11 cellular contexts compared by ENCODE assay signal in the genomic region with DNA sequence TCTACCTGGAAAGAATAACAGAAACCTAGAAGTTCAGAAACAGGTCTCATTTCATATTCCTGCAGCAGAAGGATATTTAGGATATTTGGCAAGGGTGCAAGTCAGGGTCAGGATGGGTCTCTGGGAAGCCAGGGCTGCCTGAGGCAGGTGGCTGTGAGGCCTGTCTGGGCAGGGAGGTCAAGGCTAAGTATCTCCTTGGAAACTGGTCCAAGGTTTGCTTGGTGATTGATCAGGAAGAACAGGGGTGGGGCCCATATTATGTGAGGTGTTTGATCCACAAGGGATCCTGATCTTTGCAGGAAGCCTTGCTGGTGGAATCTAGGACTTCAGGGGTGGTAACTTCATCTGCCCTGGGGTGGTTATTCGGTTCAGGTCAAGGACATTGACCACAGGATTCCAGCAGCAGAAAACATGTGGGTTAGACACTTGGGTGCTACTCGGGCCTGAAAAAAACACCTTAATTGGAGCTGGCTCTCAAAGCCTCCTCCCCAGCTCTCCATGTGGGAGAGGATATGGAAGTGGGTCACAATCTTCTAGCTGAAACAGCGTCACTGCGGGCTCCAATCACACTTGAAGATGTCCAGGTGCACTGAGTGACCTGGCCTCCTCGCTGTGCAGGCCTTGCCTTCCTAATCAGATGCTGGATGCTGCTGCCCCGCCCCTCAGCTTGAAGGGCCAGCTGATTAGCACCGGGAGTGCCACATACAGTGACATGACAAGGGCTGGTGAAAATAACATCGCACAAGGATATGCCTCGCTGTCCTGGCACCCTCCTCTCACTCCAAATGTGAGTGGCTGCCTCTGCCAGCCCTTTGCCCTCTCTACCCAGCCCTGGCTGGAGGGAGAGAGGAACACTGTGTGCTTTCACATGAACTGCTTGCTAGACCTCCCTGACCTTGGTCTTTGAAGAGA. TPM values are rescaled to one million over a fixed set of nuclear protein-coding genes. Genes with fewer than 3 reads are reported as not detected.
DNase-seq lines count a peak whose midpoint lies in the region; ATAC-seq, FAIRE-seq and TF ChIP-seq lines count a peak whose summit lies in the region.
"Had no signal": no experiment of that assay in that cellular context is flagged by ENCODE, and none has a peak within 500 bp of the region (broad histone marks: within the 10 kb centered on the region; RNA-seq: fewer than 3 reads in every experiment).

No MANE protein-coding gene starts in this region.

- TF ChIP-seq CTCF in K562 (IDR thresholded peaks at IDR 0.05 in 2 of 3, conservative IDR thresholded peaks at IDR 0.05 in 1 of 3; ENCODE audit: insufficient read depth in 2 of 3, low read depth in 1 of 3, low read length in 3 of 3) (no peak), keratinocyte (optimal IDR thresholded peaks at IDR 0.05 in 1 of 3, IDR thresholded peaks at IDR 0.05 in 1 of 3, conservative IDR thresholded peaks at IDR 0.05 in 1 of 3; ENCODE audit: extremely low read depth in 1 of 3, insufficient read depth in 2 of 3, low read length in 3 of 3) (no peak), sigmoid colon (IDR thresholded peaks at IDR 0.05) (no peak)

- peaks cover 7% of the 10 kb centered on the region; the same call in 1 of the 2 replicates for H4K20me1 ChIP-seq in K562 (replicated peaks; ENCODE audit: control insufficient read depth, insufficient read depth, low read length)
- H4K20me1 ChIP-seq in keratinocyte (ENCODE audit: control insufficient read depth, extremely low read depth, insufficient read depth, low read length) = no peaks in the 10 kb centered on the region

- peaks cover 19 to 28% of the 10 kb centered on the region in 2 experiments; a peak in 4 of 5 replicates for H3K4me1 ChIP-seq in K562 (replicated peaks in 1 of 2; ENCODE audit: control insufficient read depth in 2 of 2, insufficient read depth in 2 of 2, low read length in 2 of 2)
- peaks cover 47% of the 10 kb centered on the region for H3K4me1 ChIP-seq in keratinocyte (ENCODE audit: control insufficient read depth, extremely low read depth, insufficient read depth, low read length)
- peaks cover 0 to 9% (median 8%) of the 10 kb centered on the region in 4 donors for H3K4me1 ChIP-seq in sigmoid colon

- peaks cover 3% of the 10 kb centered on the region for H3K9me1 ChIP-seq in K562 (ENCODE audit: control insufficient read depth, insufficient read depth, low read length)
- no peaks in the 10 kb centered on the region for H3K9me1 ChIP-seq in keratinocyte (ENCODE audit: control insufficient read depth, extremely low read depth, insufficient read depth, low read length)

- TF ChIP-seq RAD21 in K562 (CRISPR knock-in tag; conservative IDR thresholded peaks at IDR 0.05 in 1 of 2, IDR thresholded peaks at IDR 0.05 in 1 of 2) = no peak

- in situ Hi-C loops in G401 (cut with HindIII; ENCODE audit: low sequenced_read_pairs) = no loop called here
- in situ Hi-C loops in K562 (cut with MboI) = no loop called here

- H3K79me2 ChIP-seq in K562 (ENCODE audit: control insufficient read depth, insufficient read depth, low read length) (0 out of 3 replicates have a peak, but pooled peaks cover 2% of the 10 kb centered on the region), keratinocyte (ENCODE audit: control insufficient read depth, insufficient read depth, low read length) (peaks cover 47% of the 10 kb centered on the region)

- BruUV-seq in K562 (replicated peaks; lab: Mats Ljungman, UMichigan) = no TSS peak

- H3K27ac ChIP-seq in K562 (ENCODE audit: extremely low read depth, low read depth, low read length) (no peak overlapping the region), keratinocyte (ENCODE audit: control insufficient read depth, insufficient read depth, low read length) (no peak overlapping the region), sigmoid colon (peak overlapping the region in 3 of 4 donors; percentile 1 to 39 (median 19))

- TF ChIP-seq POLR2A in K562 (conservative IDR thresholded peaks at IDR 0.05) (no peak), sigmoid colon (IDR thresholded peaks at IDR 0.05) (no peak)

- POLR2A ChIA-PET in K562 (lab: Yijun Ruan, JAX) = interaction anchor here (0.6 to 2.0 kb wide), 13 partner anchors 9 to 1034 kb away, joined by 3 to 6 read pairs (median 3); partner anchors contain the start of gene CTNNBIP1

- FAIRE-seq in K562 (lab: Jason Lieb, UNC) (peak; percentile 57), keratinocyte (lab: Jason Lieb, UNC) (peak; percentile 69)

- peak; percentile 90 for DNase-seq in G401 (ENCODE audit: low spot score)
- peak in 3 of 4 experiments; percentile 48 to 71 (median 53) for DNase-seq in K562 (ENCODE audit: extremely low read depth in 1 of 4, low spot score in 3 of 4)
- no peak for DNase-seq in keratinocyte (ENCODE audit: low read depth, low spot score)
- no peak for DNase-seq in sigmoid colon
- no peak for DNase-seq in NCI-H2081 treated with DMSO at 0.1 percent for 48 hours (lab: John Stamatoyannopoulos, UW)
- no peak for DNase-seq in DMS153 (lab: John Stamatoyannopoulos, UW)
- DNase-seq: activated CD8-positive, alpha-beta memory T cell treated with anti-CD3 and anti-CD28 coated beads, Interleukin-2, amount 50 U/mL, for 48 hours; CD4-positive, alpha-beta memory T cell; occipital lobe had no signal

- ATAC-seq in K562 = peak; percentile 90
- no peak for ATAC-seq in GM18870 (IDR thresholded peaks at IDR 0.05; ENCODE audit: unreplicated experiment)
- ATAC-seq in GM19455 (IDR thresholded peaks at IDR 0.05; ENCODE audit: unreplicated experiment) = no peak

- TF ChIP-seq EP300 in K562 (IDR thresholded peaks at IDR 0.05; ENCODE audit: low read length) (no peak), sigmoid colon (IDR thresholded peaks at IDR 0.05) (no peak)

- H3K27me3 ChIP-seq in K562 (ENCODE audit: control insufficient read depth in 2 of 2, insufficient read depth in 2 of 2, low read length in 2 of 2) (no peaks in the 10 kb centered on the region), keratinocyte (ENCODE audit: control insufficient read depth, extremely low read depth, insufficient read depth, low read length) (no peaks in the 10 kb centered on the region), sigmoid colon (no peaks in the 10 kb centered on the region)

- H3K4me2 ChIP-seq in K562 (ENCODE audit: insufficient read depth, low read length) (peak overlapping the region; percentile 17; the same call in 1 of the 2 replicates), keratinocyte (ENCODE audit: control insufficient read depth, extremely low read depth, insufficient read depth, low read depth, low read length) (peak overlapping the region; percentile 38)

- intact Hi-C loops in K562 (cut with micrococcal nuclease) (no loop called here), sigmoid colon (cut with DNase I) (no loop called here)

- H3K9me3 ChIP-seq in K562 (replicated peaks; ENCODE audit: control insufficient read depth, insufficient read depth, low read depth, low read length) = no peaks in the 10 kb centered on the region
- H3K9me3 ChIP-seq in keratinocyte (ENCODE audit: control insufficient read depth, low read depth, low read length) = no peaks in the 10 kb centered on the region
- H3K9me3 ChIP-seq in sigmoid colon = no peaks in the 10 kb centered on the region

- H3K9ac ChIP-seq in K562 (ENCODE audit: insufficient read depth in 1 of 2, low read depth in 2 of 2, low read length in 2 of 2) (peak overlapping the region in 1 of 2 experiments; percentile 65; a peak in 2 of 4 replicates), keratinocyte (ENCODE audit: control insufficient read depth, extremely low read depth, insufficient read depth, low read length) (no peak overlapping the region)

- H3K4me3 ChIP-seq in K562 (no peak overlapping the region), keratinocyte (ENCODE audit: control insufficient read depth in 2 of 3, extremely low read depth in 1 of 3, insufficient read depth in 2 of 3, low read depth in 1 of 3, low read length in 3 of 3) (no peak overlapping the region), sigmoid colon (no peak overlapping the region)

- WGBS in K562 (ENCODE audit: insufficient coverage, low coverage, missing lambda C conversion rate) = 14% methylated on average over 9 of the region's 9 CpGs
- 46 to 78% methylated on average over 9 of the region's 9 CpGs for WGBS in sigmoid colon, 2 donors

- CTCF ChIA-PET in K562 (lab: Yijun Ruan, JAX; ENCODE audit: low intra/inter-chr PET ratio) = no interaction called here

- dilution Hi-C loops in keratinocyte (cut with MboI; ENCODE audit: extremely low pct_ligation_motif_present, low sequenced_read_pairs) = no loop called here

- H2AFZ ChIP-seq in K562 (ENCODE audit: low read depth, low read length) = no peak overlapping the region
- no peak overlapping the region for H2AFZ ChIP-seq in keratinocyte (ENCODE audit: control insufficient read depth, low read length)

- H3K36me3 ChIP-seq in K562 (ENCODE audit: control insufficient read depth, insufficient read depth, low read length) (no peaks in the 10 kb centered on the region), keratinocyte (ENCODE audit: control insufficient read depth in 2 of 2, extremely low read depth in 1 of 2, insufficient read depth in 2 of 2, low read length in 2 of 2) (no peaks in the 10 kb centered on the region), sigmoid colon (no peaks in the 10 kb centered on the region)

RNA-seq across cellular contexts. Expression of gene CTNNBIP1, which starts 8.7 kb away (rescaled TPM):
- 346 and 526 TPM in 2 replicates for total RNA-seq in G401 (2014; rRNA removed; shearing (Covaris generic))
- total RNA-seq in K562 (2011; cell fraction: chromatin; rRNA removed; ENCODE audit: low replicate concordance) = 6.8 and 10.7 TPM in 2 replicates
- total RNA-seq in K562 (2011; cell fraction: nucleolus; rRNA removed) = 8.0 and 8.3 TPM in 2 replicates
- total RNA-seq in K562 (2011; cell fraction: nucleoplasm; rRNA removed) = 7.6 and 7.8 TPM in 2 replicates
- 27.6 and 30.0 TPM in 2 replicates for total RNA-seq in K562 (2014; rRNA removed)
- 6.9 and 11.5 TPM in 2 replicates for total RNA-seq in K562 (2014; rRNA removed; fragmentation: Illumina TruSeq; extraction: Trizol)
- total RNA-seq in K562 (2015; rRNA removed; fragmentation: Illumina TruSeq; extraction: Trizol) = 12.3 and 14.7 TPM in 2 replicates
- 26.3 and 27.1 TPM in 2 replicates for total RNA-seq in K562 (2021)
- 29.2 and 37.0 TPM in 2 replicates for polyA plus RNA-seq in K562 (2011; rRNA removed)
- polyA plus RNA-seq in K562 (2011; cell fraction: cytosol; rRNA removed) = 30.0 and 36.2 TPM in 2 replicates
- 12.6 and 16.6 TPM in 2 replicates for polyA plus RNA-seq in K562 (2011; cell fraction: nucleus; rRNA removed)
- polyA plus RNA-seq in K562 (2012) = 24.1 and 49.0 TPM in 2 replicates
- polyA plus RNA-seq in K562 (2014; fragmentation: Illumina TruSeq; extraction: Trizol) = 10.1 and 10.2 TPM in 2 replicates
- polyA plus RNA-seq in K562 (2014; fragmentation: Nextera tagmentation; extraction: Ambion mirVana) = under 1 TPM; 0.65 to 0.78 TPM
- 17.5 and 28.5 TPM in 2 replicates for polyA plus RNA-seq in K562 (2014; rRNA removed)
- 13.0 and 17.0 TPM in 2 replicates for polyA minus RNA-seq in K562 (2011; rRNA and poly(A)+ RNA removed)
- 20.5 and 28.2 TPM in 2 replicates for polyA minus RNA-seq in K562 (2011; cell fraction: cytosol; rRNA and poly(A)+ RNA removed)
- polyA minus RNA-seq in K562 (2011; cell fraction: nucleus; rRNA and poly(A)+ RNA removed) = 2.0 and 3.0 TPM in 2 replicates
- 92.3 to 149 TPM (median 93.3 TPM) in 3 replicates for polyA plus RNA-seq in keratinocyte
- polyA plus RNA-seq in keratinocyte (2011; ENCODE audit: low read depth) = 96.7 TPM
- polyA plus RNA-seq in keratinocyte (2011; cell fraction: cytosol; rRNA removed) = 70.9 and 118 TPM in 2 replicates
- 34.7 and 38.3 TPM in 2 replicates for polyA plus RNA-seq in keratinocyte (2011; cell fraction: nucleus; rRNA removed)
- 108 and 142 TPM in 2 replicates for polyA plus RNA-seq in keratinocyte (2012; ENCODE audit: low replicate concordance)
- 84.4 to 135 TPM (median 92.0 TPM) in 3 replicates for polyA minus RNA-seq in keratinocyte
- 118 TPM for polyA minus RNA-seq in keratinocyte (2011; cell fraction: cytosol; rRNA and poly(A)+ RNA removed)
- polyA minus RNA-seq in keratinocyte (2011; cell fraction: nucleus; rRNA and poly(A)+ RNA removed) = 11.9 and 21.5 TPM in 2 replicates
- total RNA-seq in sigmoid colon = 10 to 100 TPM in 3 of 4 donors, 1 to 10 TPM in 1; 9.2 to 18.2 (median 13.7) TPM
- polyA plus RNA-seq in sigmoid colon = 10 to 100 TPM; 19.8 to 20.3 (median 19.9) TPM

RNA-seq across cellular contexts. Expression of gene LZIC, which starts 41.8 kb away (rescaled TPM):
- total RNA-seq in G401 (2014; rRNA removed; shearing (Covaris generic)) = 33.3 and 45.7 TPM in 2 replicates
- 7.2 and 15.2 TPM in 2 replicates for total RNA-seq in K562 (2011; cell fraction: chromatin; rRNA removed; ENCODE audit: low replicate concordance)
- 5.4 and 6.8 TPM in 2 replicates for total RNA-seq in K562 (2011; cell fraction: nucleolus; rRNA removed)
- total RNA-seq in K562 (2011; cell fraction: nucleoplasm; rRNA removed) = 13.1 and 20.9 TPM in 2 replicates
- total RNA-seq in K562 (2014; rRNA removed) = 32.9 and 36.0 TPM in 2 replicates
- 76.8 and 90.6 TPM in 2 replicates for total RNA-seq in K562 (2014; rRNA removed; fragmentation: Illumina TruSeq; extraction: Trizol)
- total RNA-seq in K562 (2015; rRNA removed; fragmentation: Illumina TruSeq; extraction: Trizol) = 67.1 and 71.3 TPM in 2 replicates
- 46.7 and 51.4 TPM in 2 replicates for total RNA-seq in K562 (2021)
- polyA plus RNA-seq in K562 (2011; rRNA removed) = 27.4 and 34.4 TPM in 2 replicates
- 5.9 and 13.7 TPM in 2 replicates for polyA plus RNA-seq in K562 (2011; cell fraction: cytosol; rRNA removed)
- 6.1 and 10.2 TPM in 2 replicates for polyA plus RNA-seq in K562 (2011; cell fraction: nucleus; rRNA removed)
- polyA plus RNA-seq in K562 (2012) = 38.8 and 46.3 TPM in 2 replicates
- 55.6 and 61.7 TPM in 2 replicates for polyA plus RNA-seq in K562 (2014; fragmentation: Illumina TruSeq; extraction: Trizol)
- polyA plus RNA-seq in K562 (2014; fragmentation: Nextera tagmentation; extraction: Ambion mirVana) = 100 to 1,000 TPM; 101 to 109 TPM
- polyA plus RNA-seq in K562 (2014; rRNA removed) = 36.7 and 39.1 TPM in 2 replicates
- polyA minus RNA-seq in K562 (2011; rRNA and poly(A)+ RNA removed) = 37.0 and 48.2 TPM in 2 replicates
- polyA minus RNA-seq in K562 (2011; cell fraction: cytosol; rRNA and poly(A)+ RNA removed) = 12.8 and 14.4 TPM in 2 replicates
- polyA minus RNA-seq in K562 (2011; cell fraction: nucleus; rRNA and poly(A)+ RNA removed) = 2.6 and 7.2 TPM in 2 replicates
- 15.2 to 22.5 TPM (median 21.9 TPM) in 3 replicates for polyA plus RNA-seq in keratinocyte
- 122 TPM for polyA plus RNA-seq in keratinocyte (2011; ENCODE audit: low read depth)
- polyA plus RNA-seq in keratinocyte (2011; cell fraction: cytosol; rRNA removed) = 17.4 and 29.2 TPM in 2 replicates
- polyA plus RNA-seq in keratinocyte (2011; cell fraction: nucleus; rRNA removed) = 8.3 and 12.0 TPM in 2 replicates
- polyA plus RNA-seq in keratinocyte (2012; ENCODE audit: low replicate concordance) = 25.1 and 38.4 TPM in 2 replicates
- polyA minus RNA-seq in keratinocyte = 5.8 to 19.2 TPM (median 8.9 TPM) in 3 replicates
- 8.1 TPM for polyA minus RNA-seq in keratinocyte (2011; cell fraction: cytosol; rRNA and poly(A)+ RNA removed)
- polyA minus RNA-seq in keratinocyte (2011; cell fraction: nucleus; rRNA and poly(A)+ RNA removed) = 5.9 and 10.9 TPM in 2 replicates
- total RNA-seq in sigmoid colon = 10 to 100 TPM; 25.1 to 29.6 (median 27.3) TPM
- polyA plus RNA-seq in sigmoid colon = 10 to 100 TPM; 23.7 to 50.4 (median 39.6) TPM

RNA-seq across cellular contexts. Expression of gene NMNAT1, which starts 41.9 kb away (rescaled TPM):
- 19.0 and 20.2 TPM in 2 replicates for total RNA-seq in G401 (2014; rRNA removed; shearing (Covaris generic))
- 19.3 and 21.2 TPM in 2 replicates for total RNA-seq in K562 (2011; cell fraction: chromatin; rRNA removed; ENCODE audit: low replicate concordance)
- 13.3 and 14.3 TPM in 2 replicates for total RNA-seq in K562 (2011; cell fraction: nucleolus; rRNA removed)
- 17.5 and 22.6 TPM in 2 replicates for total RNA-seq in K562 (2011; cell fraction: nucleoplasm; rRNA removed)
- 5.9 and 7.5 TPM in 2 replicates for total RNA-seq in K562 (2014; rRNA removed)
- total RNA-seq in K562 (2014; rRNA removed; fragmentation: Illumina TruSeq; extraction: Trizol) = 12.8 and 16.5 TPM in 2 replicates
- total RNA-seq in K562 (2015; rRNA removed; fragmentation: Illumina TruSeq; extraction: Trizol) = 12.2 and 13.1 TPM in 2 replicates
- 7.8 and 8.1 TPM in 2 replicates for total RNA-seq in K562 (2021)
- 14.6 and 20.5 TPM in 2 replicates for polyA plus RNA-seq in K562 (2011; rRNA removed)
- polyA plus RNA-seq in K562 (2011; cell fraction: cytosol; rRNA removed) = 7.5 and 14.5 TPM in 2 replicates
- 6.0 and 9.9 TPM in 2 replicates for polyA plus RNA-seq in K562 (2011; cell fraction: nucleus; rRNA removed)
- polyA plus RNA-seq in K562 (2012) = 11.6 and 12.5 TPM in 2 replicates
- 8.7 TPM in 2 replicates for polyA plus RNA-seq in K562 (2014; fragmentation: Illumina TruSeq; extraction: Trizol)
- 10 to 100 TPM; 12.1 to 13.3 TPM for polyA plus RNA-seq in K562 (2014; fragmentation: Nextera tagmentation; extraction: Ambion mirVana)
- polyA plus RNA-seq in K562 (2014; rRNA removed) = 5.1 and 6.1 TPM in 2 replicates
- polyA minus RNA-seq in K562 (2011; rRNA and poly(A)+ RNA removed) = 18.7 and 30.0 TPM in 2 replicates
- polyA minus RNA-seq in K562 (2011; cell fraction: cytosol; rRNA and poly(A)+ RNA removed) = 4.6 and 6.7 TPM in 2 replicates
- 2.0 and 11.7 TPM in 2 replicates for polyA minus RNA-seq in K562 (2011; cell fraction: nucleus; rRNA and poly(A)+ RNA removed)
- polyA plus RNA-seq in keratinocyte = 11.7 to 16.3 TPM (median 16.2 TPM) in 3 replicates
- polyA plus RNA-seq in keratinocyte (2011; ENCODE audit: low read depth) = 7.0 TPM
- polyA plus RNA-seq in keratinocyte (2011; cell fraction: cytosol; rRNA removed) = 11.5 and 18.5 TPM in 2 replicates
- polyA plus RNA-seq in keratinocyte (2011; cell fraction: nucleus; rRNA removed) = 13.6 and 14.4 TPM in 2 replicates
- polyA plus RNA-seq in keratinocyte (2012; ENCODE audit: low replicate concordance) = 10.8 and 11.9 TPM in 2 replicates
- polyA minus RNA-seq in keratinocyte = 5.8 to 9.3 TPM (median 7.4 TPM) in 3 replicates
- 10.0 TPM for polyA minus RNA-seq in keratinocyte (2011; cell fraction: cytosol; rRNA and poly(A)+ RNA removed)
- 8.1 and 17.9 TPM in 2 replicates for polyA minus RNA-seq in keratinocyte (2011; cell fraction: nucleus; rRNA and poly(A)+ RNA removed)
- 1 to 10 TPM; 5.1 to 9.7 (median 6.7) TPM for total RNA-seq in sigmoid colon
- polyA plus RNA-seq in sigmoid colon = 10 to 100 TPM; 12.0 to 14.6 (median 13.2) TPM

Comparison
In these comparisons a context has a peak if more than half of its experiments do, and no peak if none do; other contexts are left out.
1. DNase-seq: peak in G401 (single experiment) and K562 (3 of 4); none in keratinocyte (single experiment), sigmoid colon (single experiment), NCI-H2081 treated with DMSO at 0.1 percent for 48 hours (single experiment) and DMS153 (single experiment).
2. H3K27ac ChIP-seq: peak in sigmoid colon (3 of 4); none in K562 (single experiment) and keratinocyte (single experiment).
3. RNA of gene CTNNBIP1, which starts 8.7 kb away (total RNA-seq): 346 to 526 TPM in G401; 6.8 to 30.0 TPM in K562 and 9.2 to 18.2 TPM in sigmoid colon; every median in the first group is over 10 times any median in the second.